In the genomic region with DNA sequence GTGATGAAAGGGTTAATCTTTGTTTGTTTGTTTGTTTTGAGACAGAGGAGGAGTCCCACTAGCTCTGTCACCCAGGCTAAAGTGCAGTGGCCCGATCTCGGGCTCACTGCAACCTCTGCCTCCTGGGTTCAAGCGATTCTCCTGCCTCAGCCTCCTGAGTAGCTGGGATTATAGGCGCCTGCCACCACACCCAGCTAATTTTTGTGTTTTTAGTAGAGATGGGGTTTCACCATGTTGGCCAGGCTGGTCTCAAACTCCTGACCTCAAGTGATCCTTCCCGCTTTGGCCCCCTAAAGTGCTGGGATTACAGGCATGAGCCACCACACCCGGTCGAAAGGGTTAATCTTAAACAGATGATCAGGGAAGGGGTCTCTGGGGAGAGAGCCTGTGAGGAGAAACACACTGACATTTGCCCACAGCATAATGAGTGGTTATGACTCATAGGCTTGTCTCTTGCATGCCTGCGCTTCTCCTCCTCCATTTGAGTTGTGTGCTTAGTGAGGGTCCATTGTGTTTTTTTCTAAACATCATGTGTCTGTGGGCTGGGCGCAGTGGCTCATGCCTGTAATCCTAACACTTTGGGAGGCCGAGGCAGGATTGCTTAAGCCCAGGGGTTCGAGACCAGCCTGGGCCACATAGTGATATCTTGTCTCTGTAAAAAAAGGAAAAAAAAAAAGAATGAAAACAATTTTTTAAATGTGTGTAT, we compare ENCODE assay signal across 7 cellular contexts. TPM values are rescaled to one million over a fixed set of nuclear protein-coding genes. Genes with fewer than 3 reads are reported as not detected.
A peak's percentile ranks its signal among the peaks of the same experiment; 100 is the strongest.
DNase-seq lines count a peak whose midpoint lies in the region; ATAC-seq, FAIRE-seq and TF ChIP-seq lines count a peak whose summit lies in the region.
"Not testable (repeated sequence)": the region's sequence is repeated elsewhere in the genome, so short reads cannot be mapped to it uniquely, and the experiment has no call there.

No MANE protein-coding gene starts in this region.

- H3K36me3 ChIP-seq in Loucy (ENCODE audit: insufficient read depth, low read length); bronchial epithelial cell (ENCODE audit: control insufficient read depth, insufficient read depth, low read length); hepatocyte (replicated peaks; ENCODE audit: insufficient read depth, low read depth): not testable (repeated sequence)

- not testable (repeated sequence) for H3K36me3 Mint-ChIP-seq in activated CD8-positive, alpha-beta T cell treated with anti-CD3 and anti-CD28 coated beads for 36 hours (ENCODE audit: low read depth)

- DNase-seq in GM03348 (ENCODE audit: low spot score) (peak; percentile 83), OCI-M2 (lab: John Stamatoyannopoulos, UW; ENCODE audit: unreplicated experiment) (peak; percentile 56), bronchial epithelial cell (ENCODE audit: low read depth) (peak; percentile 87), hepatocyte (ENCODE audit: low spot score) (peak; percentile 66)
- peak; percentile 19 for DNase-seq in activated CD8-positive, alpha-beta T cell treated with anti-CD3 and anti-CD28 coated beads for 36 hours
- not testable (repeated sequence) for DNase-seq in sciatic nerve (ENCODE audit: low spot score)

- H3K4me2 ChIP-seq in Loucy (ENCODE audit: low read depth, low read length, poor library complexity, severe bottlenecking): peak overlapping the region; percentile 78
- H3K4me2 ChIP-seq in hepatocyte: peak overlapping the region; percentile 69

- POLR2A ChIA-PET in activated CD8-positive, alpha-beta T cell treated with anti-CD3 and anti-CD28 coated beads for 36 hours (lab: Charles Lee): not testable (repeated sequence)

- H3K27me3 ChIP-seq in Loucy (ENCODE audit: insufficient read depth, low read length, poor library complexity, severe bottlenecking); bronchial epithelial cell (ENCODE audit: control insufficient read depth, insufficient read depth, low read length); hepatocyte: not testable (repeated sequence)

- not testable (repeated sequence) for H3K27me3 Mint-ChIP-seq in activated CD8-positive, alpha-beta T cell treated with anti-CD3 and anti-CD28 coated beads for 36 hours

- not testable (repeated sequence) for FAIRE-seq in bronchial epithelial cell (lab: Jason Lieb, UNC)

- not testable (repeated sequence) for ATAC-seq in activated CD8-positive, alpha-beta T cell treated with anti-CD3 and anti-CD28 coated beads for 36 hours
- peak; percentile 44 for ATAC-seq in sciatic nerve

- intact Hi-C loops in activated CD8-positive, alpha-beta T cell treated with anti-CD3 and anti-CD28 coated beads for 36 hours (cut with micrococcal nuclease); sciatic nerve (cut with DNase I): not testable (repeated sequence)

- not testable (repeated sequence) for H2AFZ ChIP-seq in Loucy (ENCODE audit: low read length); hepatocyte

- H3K4me1 ChIP-seq in Loucy (ENCODE audit: insufficient read depth, low read length, poor library complexity, severe bottlenecking): not testable (repeated sequence)
- H3K4me1 ChIP-seq in hepatocyte (ENCODE audit: insufficient read depth): peaks cover 12% of the 10 kb centered on the region

- H3K9ac ChIP-seq in Loucy (ENCODE audit: low read depth, low read length, poor library complexity, severe bottlenecking): peak overlapping the region; percentile 48

- H3K4me3 Mint-ChIP-seq in activated CD8-positive, alpha-beta T cell treated with anti-CD3 and anti-CD28 coated beads for 36 hours: peak overlapping the region; percentile 60

- WGBS in hepatocyte (ENCODE audit: low lambda C conversion rate, missing lambda C conversion rate): 53% methylated on average over 11 of the region's 11 CpGs

- CTCF ChIA-PET in activated CD8-positive, alpha-beta T cell treated with anti-CD3 and anti-CD28 coated beads for 36 hours (lab: Charles Lee): interaction anchor here (0.6 kb wide), 1 partner anchor 55 kb away, joined by 3 read pairs; no protein-coding TSS in a partner anchor

- H4K20me1 ChIP-seq in Loucy (ENCODE audit: insufficient read depth, low read length, poor library complexity, severe bottlenecking); hepatocyte (ENCODE audit: insufficient read depth, poor library complexity, severe bottlenecking): not testable (repeated sequence)

- not testable (repeated sequence) for H3F3A ChIP-seq in Loucy (ENCODE audit: low read depth)

- not testable (repeated sequence) for H3K9me3 ChIP-seq in Loucy (ENCODE audit: insufficient read depth, low read depth, low read length); hepatocyte (ENCODE audit: low read depth)

- peak overlapping the region; percentile 9 for H3K4me3 ChIP-seq in Loucy (ENCODE audit: low read length, poor library complexity, severe bottlenecking)
- not testable (repeated sequence) for H3K4me3 ChIP-seq in bronchial epithelial cell (ENCODE audit: low read depth, low read length); hepatocyte

- H3K9me2 ChIP-seq in Loucy (replicated peaks; ENCODE audit: low read depth, low read length); hepatocyte (replicated peaks; ENCODE audit: insufficient read depth): not testable (repeated sequence)

- H3K27ac ChIP-seq in hepatocyte: peak overlapping the region; percentile 48

- peaks cover 16% of the 10 kb centered on the region for H3K4me1 Mint-ChIP-seq in activated CD8-positive, alpha-beta T cell treated with anti-CD3 and anti-CD28 coated beads for 36 hours (ENCODE audit: low read depth)

- TF ChIP-seq CTCF in Loucy (conservative IDR thresholded peaks at IDR 0.05; ENCODE audit: low read length); activated CD8-positive, alpha-beta T cell treated with anti-CD3 and anti-CD28 coated beads for 36 hours (IDR thresholded peaks at IDR 0.05); bronchial epithelial cell (IDR thresholded peaks at IDR 0.05; ENCODE audit: insufficient read depth, low read length, severe bottlenecking); hepatocyte (IDR thresholded peaks at IDR 0.05; ENCODE audit: poor library complexity): not testable (repeated sequence)

- H3K79me2 ChIP-seq in Loucy (ENCODE audit: insufficient read depth, low read length): not testable (repeated sequence)
- H3K79me2 ChIP-seq in hepatocyte: peaks cover 24% of the 10 kb centered on the region

- H3K9me3 Mint-ChIP-seq in activated CD8-positive, alpha-beta T cell treated with anti-CD3 and anti-CD28 coated beads for 36 hours: not testable (repeated sequence)

- H3K27ac Mint-ChIP-seq in activated CD8-positive, alpha-beta T cell treated with anti-CD3 and anti-CD28 coated beads for 36 hours: not testable (repeated sequence)

RNA-seq across cellular contexts. Expression of a gene that starts 1.8 kb away (rescaled TPM):
- total RNA-seq in activated CD8-positive, alpha-beta T cell treated with anti-CD3 and anti-CD28 coated beads for 36 hours: 1 to 10 TPM; 6.4 to 6.8 TPM
- total RNA-seq in bronchial epithelial cell: 11.1 and 12.0 TPM in 2 replicates
- 53.2 and 61.4 TPM in 2 replicates for total RNA-seq in hepatocyte
- polyA plus RNA-seq in hepatocyte: 31.8 and 42.0 TPM in 2 replicates
- 21.1 TPM for total RNA-seq in sciatic nerve

RNA-seq across cellular contexts. Expression of a gene that starts 13.4 kb away (rescaled TPM):
- total RNA-seq in activated CD8-positive, alpha-beta T cell treated with anti-CD3 and anti-CD28 coated beads for 36 hours: 1 to 10 TPM in 1 of 2 experiments, not detected in 1; 1.4 TPM
- total RNA-seq in bronchial epithelial cell (2.1 and 2.6 TPM in 2 replicates), hepatocyte (9.0 and 9.1 TPM in 2 replicates), sciatic nerve (0.49 TPM)
- 2.2 and 3.8 TPM in 2 replicates for polyA plus RNA-seq in hepatocyte

RNA-seq across cellular contexts. Expression of a gene that starts 18.7 kb away (rescaled TPM):
- total RNA-seq in activated CD8-positive, alpha-beta T cell treated with anti-CD3 and anti-CD28 coated beads for 36 hours: not detected
- total RNA-seq in bronchial epithelial cell (not detected in 2 replicates), hepatocyte (not detected in 2 replicates), sciatic nerve (0.18 TPM)
- polyA plus RNA-seq in hepatocyte: not detected in 2 replicates
